Comparison of ENCODE assay signal across 18 cellular contexts in the genomic region with DNA sequence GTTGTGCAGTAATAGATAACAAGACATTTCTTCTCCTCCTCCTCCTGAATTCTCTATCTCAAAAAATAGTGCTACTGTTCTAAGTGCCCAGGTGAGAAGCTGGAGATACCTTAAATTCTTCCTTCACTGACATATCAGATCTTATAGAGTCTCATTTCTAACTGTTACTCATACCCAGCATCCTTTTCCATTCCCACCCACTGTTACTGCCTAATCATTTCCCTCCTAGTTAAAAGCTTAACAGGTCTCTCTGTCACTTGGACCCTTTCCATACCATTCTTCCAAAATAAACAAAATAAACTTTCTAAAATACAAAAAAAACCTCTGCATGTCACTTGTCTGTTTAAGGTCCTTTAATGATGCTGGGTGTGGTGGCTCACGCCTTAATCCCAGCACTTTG.
A peak's percentile ranks its signal among the peaks of the same experiment; 100 is the strongest.
DNase-seq lines count a peak whose midpoint lies in the region; ATAC-seq and TF ChIP-seq lines count a peak whose summit lies in the region.
"Had no signal": no experiment of that assay in that cellular context is flagged by ENCODE, and none has a peak within 500 bp of the region (broad histone marks: within the 10 kb centered on the region; RNA-seq: fewer than 3 reads in every experiment).

No MANE protein-coding gene starts in this region.

- H3K4me1 ChIP-seq in Karpas-422 (ENCODE audit: low read length) (peaks cover 96% of the 10 kb centered on the region), neural progenitor cell (no peaks in the 10 kb centered on the region), tibial nerve (peaks cover 0 to 5% (median 0%) of the 10 kb centered on the region in 4 donors)
- H3K4me1 ChIP-seq: BE2C had no signal

- no peak for TF ChIP-seq POLR2A in tibial nerve (IDR thresholded peaks at IDR 0.05)

- H3K27me3 ChIP-seq in Karpas-422 (ENCODE audit: low read length) (no peaks in the 10 kb centered on the region), neural progenitor cell (no peaks in the 10 kb centered on the region), tibial nerve (no peaks in the 10 kb centered on the region)
- H3K27me3 ChIP-seq: BLaER1 treated with 17β-estradiol and CSF1 and Interleukin-3, amounts not matched to agents 10 nM and 100 nM had no signal

- intact Hi-C loops in activated CD4-positive, alpha-beta T cell treated with anti-CD3 and anti-CD28 coated beads for 36 hours (cut with DNase I, micrococcal nuclease): no loop called here
- intact Hi-C loops in activated CD4-positive, alpha-beta T cell treated with anti-CD3 and anti-CD28 coated beads, Interleukin-2, amount 10 ng/mL, durations not matched to agents 24 days and 14 days (cut with micrococcal nuclease): no loop called here

- peak; percentile 19 for ATAC-seq in activated CD4-positive, alpha-beta T cell treated with anti-CD3 and anti-CD28 coated beads for 36 hours
- no peak for ATAC-seq in HG02973 (IDR thresholded peaks at IDR 0.05; ENCODE audit: unreplicated experiment)
- ATAC-seq: GM23338, HCT116 had no signal

- no peak for DNase-seq in activated CD4-positive, alpha-beta T cell treated with anti-CD3 and anti-CD28 coated beads for 36 hours
- no peak for DNase-seq in activated CD4-positive, alpha-beta T cell treated with anti-CD3 and anti-CD28 coated beads, Interleukin-2, amount 10 ng/mL, durations not matched to agents 24 days and 14 days
- DNase-seq in Karpas-422 (peak; percentile 49), neural progenitor cell (ENCODE audit: low spot score) (no peak), tibial nerve (ENCODE audit: low spot score in 2 of 2) (no peak)
- DNase-seq: BE2C; Calu3; CD4-positive, alpha-beta T cell; CD8-positive, alpha-beta memory T cell; DMS53; DMS79 treated with DMSO at 0.1 percent for 48 hours; H9 had no signal

- H3K27ac ChIP-seq in Karpas-422 (ENCODE audit: low read length): peak overlapping the region; percentile 100
- no peak overlapping the region for H3K27ac ChIP-seq in neural progenitor cell
- no peak overlapping the region for H3K27ac ChIP-seq in tibial nerve
- H3K27ac ChIP-seq: 22Rv1; BLaER1 treated with 17β-estradiol and CSF1 and Interleukin-3, amounts not matched to agents 10 nM and 100 nM had no signal

- no peaks in the 10 kb centered on the region for H3K9me3 ChIP-seq in Karpas-422 (ENCODE audit: low read length)
- H3K9me3 ChIP-seq in neural progenitor cell (ENCODE audit: low read depth): no peaks in the 10 kb centered on the region
- peaks cover 0 to 7% (median 0%) of the 10 kb centered on the region in 4 donors for H3K9me3 ChIP-seq in tibial nerve
- H3K9me3 ChIP-seq: BE2C; BLaER1 treated with 17β-estradiol and CSF1 and Interleukin-3, amounts not matched to agents 10 nM and 100 nM had no signal

- no peaks in the 10 kb centered on the region for H3K9me3 Mint-ChIP-seq in activated CD4-positive, alpha-beta T cell treated with anti-CD3 and anti-CD28 coated beads for 36 hours (ENCODE audit: low read depth)
- H3K9me3 Mint-ChIP-seq in activated CD4-positive, alpha-beta T cell treated with anti-CD3 and anti-CD28 coated beads, Interleukin-2, amount 10 ng/mL, durations not matched to agents 24 days and 14 days: no peaks in the 10 kb centered on the region
- no peaks in the 10 kb centered on the region for H3K9me3 Mint-ChIP-seq in neural progenitor cell
- H3K9me3 Mint-ChIP-seq: CD4-positive, alpha-beta T cell; GM23338; H9 had no signal

- whole genome bisulfite sequencing in tibial nerve, 2 donors: 92 to 100% methylated on average over 1 of the region's 1 CpG

- CTCF ChIA-PET in activated CD4-positive, alpha-beta T cell treated with anti-CD3 and anti-CD28 coated beads for 36 hours (lab: Charles Lee): interaction anchor here (1.0 to 2.3 kb wide), 2 partner anchors 190 to 192 kb away, joined by 3 to 9 read pairs; no protein-coding TSS in a partner anchor

- no peaks in the 10 kb centered on the region for H3K9me2 ChIP-seq in Karpas-422 (replicated peaks; ENCODE audit: insufficient read depth, low read length)

- no peaks in the 10 kb centered on the region for H3F3A ChIP-seq in neural progenitor cell (ENCODE audit: low read depth)

- H3K4me3 ChIP-seq in Karpas-422 (ENCODE audit: low read length) (no peak overlapping the region), neural progenitor cell (no peak overlapping the region), tibial nerve (no peak overlapping the region)
- H3K4me3 ChIP-seq: BLaER1 treated with 17β-estradiol and CSF1 and Interleukin-3, amounts not matched to agents 10 nM and 100 nM; GM23338 had no signal

- H3K79me2 ChIP-seq in Karpas-422 (ENCODE audit: low read length) (no peaks in the 10 kb centered on the region), neural progenitor cell (ENCODE audit: low read depth) (no peaks in the 10 kb centered on the region)

- no peak overlapping the region for H3K4me3 Mint-ChIP-seq in activated CD4-positive, alpha-beta T cell treated with anti-CD3 and anti-CD28 coated beads for 36 hours
- no peak overlapping the region for H3K4me3 Mint-ChIP-seq in activated CD4-positive, alpha-beta T cell treated with anti-CD3 and anti-CD28 coated beads, Interleukin-2, amount 10 ng/mL, durations not matched to agents 24 days and 14 days
- no peak overlapping the region for H3K4me3 Mint-ChIP-seq in neural progenitor cell
- H3K4me3 Mint-ChIP-seq: CD14-positive monocyte; CD4-positive, alpha-beta T cell; CD8-positive, alpha-beta memory T cell; GM23338; H9 had no signal

- H3K36me3 Mint-ChIP-seq in activated CD4-positive, alpha-beta T cell treated with anti-CD3 and anti-CD28 coated beads for 36 hours (ENCODE audit: low read depth): no peaks in the 10 kb centered on the region
- H3K36me3 Mint-ChIP-seq in activated CD4-positive, alpha-beta T cell treated with anti-CD3 and anti-CD28 coated beads, Interleukin-2, amount 10 ng/mL, durations not matched to agents 24 days and 14 days (ENCODE audit: low read depth): no peaks in the 10 kb centered on the region
- no peaks in the 10 kb centered on the region for H3K36me3 Mint-ChIP-seq in neural progenitor cell
- H3K36me3 Mint-ChIP-seq: CD14-positive monocyte; CD8-positive, alpha-beta memory T cell had no signal

- H3K9ac ChIP-seq in Karpas-422 (ENCODE audit: low read length) (peak overlapping the region; percentile 19), neural progenitor cell (no peak overlapping the region)
- H3K9ac ChIP-seq: BLaER1 treated with 17β-estradiol and CSF1 and Interleukin-3, amounts not matched to agents 10 nM and 100 nM had no signal

- POLR2A ChIA-PET in activated CD4-positive, alpha-beta T cell treated with anti-CD3 and anti-CD28 coated beads for 36 hours (lab: Charles Lee): no interaction called here

- no peak overlapping the region for H2AFZ ChIP-seq in Karpas-422 (ENCODE audit: low read length)
- H2AFZ ChIP-seq in neural progenitor cell (replicated peaks): no peak overlapping the region
- H2AFZ ChIP-seq: GM23338 had no signal

- no peaks in the 10 kb centered on the region for H3K27me3 Mint-ChIP-seq in activated CD4-positive, alpha-beta T cell treated with anti-CD3 and anti-CD28 coated beads for 36 hours
- H3K27me3 Mint-ChIP-seq in activated CD4-positive, alpha-beta T cell treated with anti-CD3 and anti-CD28 coated beads, Interleukin-2, amount 10 ng/mL, durations not matched to agents 24 days and 14 days: no peaks in the 10 kb centered on the region
- no peaks in the 10 kb centered on the region for H3K27me3 Mint-ChIP-seq in neural progenitor cell (ENCODE audit: insufficient read depth, low read depth)
- H3K27me3 Mint-ChIP-seq: CD4-positive, alpha-beta T cell had no signal

- TF ChIP-seq CTCF in neural progenitor cell (IDR thresholded peaks at IDR 0.05) (no peak), tibial nerve (IDR thresholded peaks at IDR 0.05) (no peak)

- H3K36me3 ChIP-seq in Karpas-422 (ENCODE audit: insufficient read depth, low read length): no peaks in the 10 kb centered on the region
- H3K36me3 ChIP-seq in neural progenitor cell: no peaks in the 10 kb centered on the region
- no peaks in the 10 kb centered on the region for H3K36me3 ChIP-seq in tibial nerve
- H3K36me3 ChIP-seq: BE2C; BLaER1 treated with 17β-estradiol and CSF1 and Interleukin-3, amounts not matched to agents 10 nM and 100 nM had no signal

- H4K20me1 ChIP-seq in Karpas-422 (ENCODE audit: insufficient read depth, low read depth, low read length): no peaks in the 10 kb centered on the region
- no peaks in the 10 kb centered on the region for H4K20me1 ChIP-seq in neural progenitor cell (ENCODE audit: low read depth)
- H4K20me1 ChIP-seq: BLaER1 treated with 17β-estradiol and CSF1 and Interleukin-3, amounts not matched to agents 10 nM and 100 nM had no signal

- H3K4me2 ChIP-seq in Karpas-422 (ENCODE audit: low read depth, low read length, poor library complexity, severe bottlenecking) (no peak overlapping the region), neural progenitor cell (no peak overlapping the region)
- H3K4me2 ChIP-seq: BLaER1 treated with 17β-estradiol and CSF1 and Interleukin-3, amounts not matched to agents 10 nM and 100 nM; GM23338 had no signal

- no peak for TF ChIP-seq EP300 in tibial nerve (IDR thresholded peaks at IDR 0.05)

- peaks cover 4% of the 10 kb centered on the region for H3K4me1 Mint-ChIP-seq in activated CD4-positive, alpha-beta T cell treated with anti-CD3 and anti-CD28 coated beads for 36 hours
- H3K4me1 Mint-ChIP-seq in activated CD4-positive, alpha-beta T cell treated with anti-CD3 and anti-CD28 coated beads, Interleukin-2, amount 10 ng/mL, durations not matched to agents 24 days and 14 days: peaks cover 3% of the 10 kb centered on the region
- H3K4me1 Mint-ChIP-seq in neural progenitor cell: peaks cover 3% of the 10 kb centered on the region
- H3K4me1 Mint-ChIP-seq: CD14-positive monocyte; CD8-positive, alpha-beta memory T cell; GM23338 had no signal

- no peak overlapping the region for H3K27ac Mint-ChIP-seq in activated CD4-positive, alpha-beta T cell treated with anti-CD3 and anti-CD28 coated beads for 36 hours
- H3K27ac Mint-ChIP-seq in activated CD4-positive, alpha-beta T cell treated with anti-CD3 and anti-CD28 coated beads, Interleukin-2, amount 10 ng/mL, durations not matched to agents 24 days and 14 days: no peak overlapping the region
- H3K27ac Mint-ChIP-seq in neural progenitor cell: peak overlapping the region; percentile 13
- H3K27ac Mint-ChIP-seq: CD14-positive monocyte; CD4-positive, alpha-beta T cell; GM23338; H9 had no signal
